In the genomic region with DNA sequence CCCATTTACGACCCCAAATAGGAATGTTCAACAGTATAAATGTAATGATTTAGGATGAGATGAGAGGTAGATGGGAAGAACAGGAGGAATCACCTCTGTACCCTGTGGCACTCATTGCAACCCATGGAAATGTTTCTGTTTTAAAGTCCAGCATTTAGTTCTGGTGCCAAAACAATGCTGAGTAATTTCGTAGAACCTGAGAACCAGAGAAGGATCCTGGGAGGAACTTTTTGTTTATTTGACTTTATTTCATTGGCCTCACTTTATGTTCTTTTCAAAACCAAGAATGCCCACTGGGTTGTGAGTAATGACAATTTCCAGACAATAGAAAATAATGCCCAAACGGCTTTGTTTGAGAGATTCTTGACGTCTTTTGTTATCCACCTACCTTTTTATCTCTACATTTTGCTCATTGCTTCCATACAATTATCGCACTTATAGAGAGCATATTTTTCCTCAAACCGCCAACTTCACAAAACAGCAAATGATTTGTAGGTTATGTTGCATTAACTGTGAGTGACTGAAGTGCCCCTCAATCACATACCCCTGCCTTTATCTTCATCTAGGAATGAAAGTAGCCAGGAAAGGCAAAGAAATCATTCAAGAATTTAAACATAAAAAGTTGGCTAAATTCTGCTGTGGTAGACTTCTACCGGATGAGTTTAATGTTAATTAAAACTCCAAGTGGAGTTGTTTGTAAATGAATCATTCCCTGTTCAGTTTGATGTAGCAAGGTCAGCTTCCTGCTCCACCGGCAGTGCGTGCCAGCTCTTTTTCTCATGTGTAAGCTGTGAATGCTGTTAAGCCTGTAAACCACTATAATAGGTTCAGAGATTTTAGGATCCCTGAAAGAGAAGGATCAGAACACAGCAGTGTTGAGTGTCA, we compare ENCODE assay signal across 12 cellular contexts.
DNase-seq lines count a peak whose midpoint lies in the region; ATAC-seq, FAIRE-seq and TF ChIP-seq lines count a peak whose summit lies in the region.
"Had no signal": no experiment of that assay in that cellular context is flagged by ENCODE, and none has a peak within 500 bp of the region (broad histone marks: within the 10 kb centered on the region; RNA-seq: fewer than 3 reads in every experiment).

No MANE protein-coding gene starts in this region.

- H3K9me2 ChIP-seq in MM.1S (replicated peaks; ENCODE audit: insufficient read depth, low read length), result no peaks in the 10 kb centered on the region

- 45 to 57% (median 53%) methylated on average over 9 of the region's 9 CpGs for WGBS in heart left ventricle, 4 donors
- 18 to 19% methylated on average over 9 of the region's 9 CpGs for WGBS in aorta, 2 donors

- H3K27me3 ChIP-seq in heart left ventricle, result no peaks in the 10 kb centered on the region
- H3K27me3 ChIP-seq in right atrium auricular region, result no peaks in the 10 kb centered on the region
- no peaks in the 10 kb centered on the region for H3K27me3 ChIP-seq in aorta (ENCODE audit: control insufficient read depth in 1 of 2, insufficient read depth in 2 of 2, low read length in 1 of 2)
- H3K27me3 ChIP-seq in MM.1S (replicated peaks; ENCODE audit: insufficient read depth, low read length), result no peaks in the 10 kb centered on the region

- H3K4me1 Mint-ChIP-seq in WTC11, result peaks cover 33% of the 10 kb centered on the region

- H3K9me3 Mint-ChIP-seq in WTC11, result peaks cover 11% of the 10 kb centered on the region; the same call in 1 of the 2 replicates
- H3K9me3 Mint-ChIP-seq: naive thymus-derived CD8-positive, alpha-beta T cell had no signal

- H3F3A ChIP-seq in MM.1S (ENCODE audit: insufficient read depth, low read length), result peaks cover 7% of the 10 kb centered on the region; the same call in 1 of the 2 replicates

- peak; percentile 27 for FAIRE-seq in islet of Langerhans (lab: Jason Lieb, UNC)

- ATAC-seq in heart left ventricle, result peak in 3 of 4 donors; percentile 54 to 63 (median 54)
- ATAC-seq in WTC11, result peak; percentile 45; the same call in 1 of the 2 replicates
- no peak for ATAC-seq in aorta (ENCODE audit: low FRiP score)

- H3K4me3 Mint-ChIP-seq in WTC11, result no peak overlapping the region

- H3K27ac ChIP-seq in heart left ventricle (no peak overlapping the region), right atrium auricular region (no peak overlapping the region), aorta (ENCODE audit: low read depth in 1 of 2, low read length in 2 of 2) (peak overlapping the region; percentile 58), MM.1S (ENCODE audit: low read length) (no peak overlapping the region)

- H3K9ac ChIP-seq in MM.1S (ENCODE audit: low read length), result no peak overlapping the region

- CTCF ChIA-PET in WTC11 (lab: Charles Lee), result interaction anchor here (1.3 kb wide), 1 partner anchor 10 kb away, joined by 3 read pairs; no protein-coding TSS in a partner anchor

- DNase-seq in heart left ventricle (no peak), right atrium auricular region (ENCODE audit: low spot score) (no peak), WTC11 (ENCODE audit: low spot score) (no peak), aorta (peak; percentile 65 to 83), MM.1S (no peak), HUDEP-2 (lab: John Stamatoyannopoulos, UW; ENCODE audit: unreplicated experiment in 76 of 76) (no peak), SKM-1 treated with dmso at 0.1 percent for 144 hours (lab: John Stamatoyannopoulos, UW; ENCODE audit: unreplicated experiment) (no peak)
- DNase-seq: COR-L47; naive thymus-derived CD8-positive, alpha-beta T cell had no signal

- H3K36me3 Mint-ChIP-seq in WTC11, result no peaks in the 10 kb centered on the region
- H3K36me3 Mint-ChIP-seq: activated naive CD4-positive, alpha-beta T cell treated with anti-CD3 and anti-CD28 coated beads, Interleukin-2, amount 50 U/mL, for 72 hours; naive thymus-derived CD8-positive, alpha-beta T cell had no signal

- POLR2A ChIA-PET in WTC11 (lab: Charles Lee), result no interaction called here

- H3K4me3 ChIP-seq in heart left ventricle (no peak overlapping the region), right atrium auricular region (no peak overlapping the region), aorta (ENCODE audit: low read length in 2 of 2) (no peak overlapping the region), MM.1S (ENCODE audit: low read length) (no peak overlapping the region)

- no peak overlapping the region for H2AFZ ChIP-seq in MM.1S (ENCODE audit: low read length)

- no peaks in the 10 kb centered on the region for H3K27me3 Mint-ChIP-seq in WTC11 (ENCODE audit: low read depth)

- H3K4me1 ChIP-seq in heart left ventricle (peaks cover 0 to 8% (median 0%) of the 10 kb centered on the region in 12 donors), right atrium auricular region (peaks cover 0 to 9% of the 10 kb centered on the region in 2 donors), aorta (ENCODE audit: control insufficient read depth in 1 of 2, insufficient read depth in 2 of 2, low read length in 2 of 2) (no peaks in the 10 kb centered on the region), MM.1S (ENCODE audit: low read length) (peaks cover 8% of the 10 kb centered on the region)

- H4K20me1 ChIP-seq in MM.1S (ENCODE audit: insufficient read depth, low read length), result no peaks in the 10 kb centered on the region

- H3K9me3 ChIP-seq in heart left ventricle (no peaks in the 10 kb centered on the region), right atrium auricular region (no peaks in the 10 kb centered on the region), aorta (ENCODE audit: control insufficient read depth, low read length) (no peaks in the 10 kb centered on the region), MM.1S (replicated peaks; ENCODE audit: insufficient read depth, low read length) (no peaks in the 10 kb centered on the region)

- H3K36me3 ChIP-seq in heart left ventricle (no peaks in the 10 kb centered on the region), right atrium auricular region (no peaks in the 10 kb centered on the region), aorta (ENCODE audit: control insufficient read depth in 1 of 2, insufficient read depth in 2 of 2, low read length in 1 of 2) (no peaks in the 10 kb centered on the region), MM.1S (replicated peaks; ENCODE audit: insufficient read depth, low read length) (no peaks in the 10 kb centered on the region)

- H3K27ac Mint-ChIP-seq in WTC11, result peak overlapping the region; percentile 83
- H3K27ac Mint-ChIP-seq: activated naive CD4-positive, alpha-beta T cell treated with anti-CD3 and anti-CD28 coated beads, Interleukin-2, amount 50 U/mL, for 72 hours; stimulated activated naive CD8-positive, alpha-beta T cell treated with anti-CD3 and anti-CD28 coated beads, Interleukin-15, amount 100 ng/mL, for 72 hours had no signal

- intact Hi-C loops in heart left ventricle (cut with DNase I) (no loop called here), aorta (cut with DNase I) (no loop called here)

- H3K4me2 ChIP-seq in MM.1S (ENCODE audit: low read depth, low read length), result no peak overlapping the region

- TF ChIP-seq CTCF in heart left ventricle (IDR thresholded peaks at IDR 0.05), result no peak
- TF ChIP-seq CTCF in right atrium auricular region (IDR thresholded peaks at IDR 0.05), result no peak
- TF ChIP-seq CTCF in WTC11 (IDR thresholded peaks at IDR 0.05), result no peak
- no peak for TF ChIP-seq CTCF in MM.1S (IDR thresholded peaks at IDR 0.05; ENCODE audit: low read length)

- TF ChIP-seq POLR2A in heart left ventricle (IDR thresholded peaks at IDR 0.05), result no peak

- no peaks in the 10 kb centered on the region for H3K79me2 ChIP-seq in MM.1S (ENCODE audit: low read length)

TF ChIP-seq in WTC11, 78 proteins besides CTCF, POLR2A, EP300 and RAD21 (continues in another document):
- TF ChIP-seq ZBTB21 (CRISPR knock-in tag; IDR thresholded peaks at IDR 0.05; ENCODE audit: borderline replicate concordance) (no peak), ETV6 (CRISPR knock-in tag; IDR thresholded peaks at IDR 0.05) (no peak), GTF2I (CRISPR knock-in tag; conservative IDR thresholded peaks at IDR 0.05) (no peak), ZNF317 (CRISPR knock-in tag; IDR thresholded peaks at IDR 0.05; ENCODE audit: borderline replicate concordance, low read depth) (no peak), ZNF396 (CRISPR knock-in tag; IDR thresholded peaks at IDR 0.05; ENCODE audit: borderline replicate concordance) (no peak), ZNF121 (CRISPR knock-in tag; IDR thresholded peaks at IDR 0.05) (no peak), ELF4 (CRISPR knock-in tag; IDR thresholded peaks at IDR 0.05; ENCODE audit: low read depth) (no peak), NR2C2 (CRISPR knock-in tag; IDR thresholded peaks at IDR 0.05) (no peak), GABPB1 (CRISPR knock-in tag; IDR thresholded peaks at IDR 0.05) (no peak)
- TF ChIP-seq, protein P1, sequence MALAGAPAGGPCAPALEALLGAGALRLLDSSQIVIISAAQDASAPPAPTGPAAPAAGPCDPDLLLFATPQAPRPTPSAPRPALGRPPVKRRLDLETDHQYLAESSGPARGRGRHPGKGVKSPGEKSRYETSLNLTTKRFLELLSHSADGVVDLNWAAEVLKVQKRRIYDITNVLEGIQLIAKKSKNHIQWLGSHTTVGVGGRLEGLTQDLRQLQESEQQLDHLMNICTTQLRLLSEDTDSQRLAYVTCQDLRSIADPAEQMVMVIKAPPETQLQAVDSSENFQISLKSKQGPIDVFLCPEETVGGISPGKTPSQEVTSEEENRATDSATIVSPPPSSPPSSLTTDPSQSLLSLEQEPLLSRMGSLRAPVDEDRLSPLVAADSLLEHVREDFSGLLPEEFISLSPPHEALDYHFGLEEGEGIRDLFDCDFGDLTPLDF (CRISPR knock-in tag; IDR thresholded peaks at IDR 0.05), result no peak
- TF ChIP-seq, protein P2, sequence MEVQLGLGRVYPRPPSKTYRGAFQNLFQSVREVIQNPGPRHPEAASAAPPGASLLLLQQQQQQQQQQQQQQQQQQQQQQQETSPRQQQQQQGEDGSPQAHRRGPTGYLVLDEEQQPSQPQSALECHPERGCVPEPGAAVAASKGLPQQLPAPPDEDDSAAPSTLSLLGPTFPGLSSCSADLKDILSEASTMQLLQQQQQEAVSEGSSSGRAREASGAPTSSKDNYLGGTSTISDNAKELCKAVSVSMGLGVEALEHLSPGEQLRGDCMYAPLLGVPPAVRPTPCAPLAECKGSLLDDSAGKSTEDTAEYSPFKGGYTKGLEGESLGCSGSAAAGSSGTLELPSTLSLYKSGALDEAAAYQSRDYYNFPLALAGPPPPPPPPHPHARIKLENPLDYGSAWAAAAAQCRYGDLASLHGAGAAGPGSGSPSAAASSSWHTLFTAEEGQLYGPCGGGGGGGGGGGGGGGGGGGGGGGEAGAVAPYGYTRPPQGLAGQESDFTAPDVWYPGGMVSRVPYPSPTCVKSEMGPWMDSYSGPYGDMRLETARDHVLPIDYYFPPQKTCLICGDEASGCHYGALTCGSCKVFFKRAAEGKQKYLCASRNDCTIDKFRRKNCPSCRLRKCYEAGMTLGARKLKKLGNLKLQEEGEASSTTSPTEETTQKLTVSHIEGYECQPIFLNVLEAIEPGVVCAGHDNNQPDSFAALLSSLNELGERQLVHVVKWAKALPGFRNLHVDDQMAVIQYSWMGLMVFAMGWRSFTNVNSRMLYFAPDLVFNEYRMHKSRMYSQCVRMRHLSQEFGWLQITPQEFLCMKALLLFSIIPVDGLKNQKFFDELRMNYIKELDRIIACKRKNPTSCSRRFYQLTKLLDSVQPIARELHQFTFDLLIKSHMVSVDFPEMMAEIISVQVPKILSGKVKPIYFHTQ (CRISPR knock-in tag; IDR thresholded peaks at IDR 0.05), result no peak

Comparison
In these comparisons a context has a peak if more than half of its experiments do, and no peak if none do; other contexts are left out.
1. DNase-seq: peak in aorta (2 of 2); none in heart left ventricle (0 of 5), right atrium auricular region (single experiment), WTC11 (single experiment), MM.1S (single experiment), HUDEP-2 (0 of 76) and SKM-1 treated with dmso at 0.1 percent for 144 hours (single experiment).
2. H3K27ac ChIP-seq: peak in aorta (2 of 2); none in heart left ventricle (0 of 12), right atrium auricular region (0 of 2) and MM.1S (single experiment).